8 cellular contexts compared by ENCODE assay signal in the genomic region with DNA sequence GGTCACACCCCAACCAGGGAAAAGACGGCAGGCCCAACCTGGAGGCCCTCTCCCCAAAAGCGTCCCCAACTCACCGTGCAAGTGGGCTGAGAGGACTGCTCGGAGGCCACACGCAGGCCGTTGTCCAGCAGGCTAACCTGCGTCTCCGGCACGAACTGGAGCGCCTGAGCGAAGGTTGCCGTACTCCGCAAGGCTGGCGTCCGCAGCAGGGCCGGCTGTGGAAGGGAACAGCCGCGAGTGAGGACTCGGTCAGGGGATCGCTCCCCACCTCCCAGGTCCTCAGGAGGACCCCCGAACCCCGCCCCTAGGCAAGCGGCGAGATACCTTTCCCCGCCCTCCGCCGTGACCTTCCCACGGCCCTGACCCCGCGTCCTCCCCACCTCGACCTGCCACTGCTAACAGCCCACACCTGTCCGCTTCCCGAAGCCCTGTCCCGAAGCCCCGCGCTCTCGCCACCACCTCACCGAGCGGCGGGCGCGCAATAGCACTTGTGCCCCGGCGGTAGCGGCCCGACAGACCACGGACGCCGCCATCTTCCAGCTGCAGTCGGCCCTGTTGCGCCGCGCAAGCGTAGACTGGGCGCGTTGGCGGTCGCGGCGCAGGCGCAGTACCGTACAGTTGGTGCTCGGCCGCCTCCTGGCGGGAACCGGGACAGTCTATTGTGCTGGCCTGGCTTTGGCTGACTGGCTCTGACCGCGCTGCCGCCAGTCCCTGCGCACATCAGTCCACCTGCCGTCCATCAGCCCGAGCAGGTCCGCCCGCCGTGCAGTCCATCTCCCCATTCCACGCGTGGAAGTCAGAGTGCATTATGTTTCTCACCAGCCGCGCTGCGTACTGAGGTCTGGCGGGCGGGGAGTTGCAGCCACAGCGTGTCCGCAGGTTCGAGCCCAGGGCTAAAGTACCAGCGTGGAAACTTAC. TPM values are rescaled to one million over a fixed set of nuclear protein-coding genes. Genes with fewer than 3 reads are reported as not detected.
A peak's percentile ranks its signal among the peaks of the same experiment; 100 is the strongest.
DNase-seq lines count a peak whose midpoint lies in the region; ATAC-seq and TF ChIP-seq lines count a peak whose summit lies in the region.

UQCRC1 (minus strand) TSS at position 559 of the 918 bp plus-strand sequence; CDS start at position 533, 26 bp downstream.

- H3K27ac Mint-ChIP-seq in CD4-positive, alpha-beta T cell, result peak within 1 kb of the TSS; percentile 97
- H3K27ac Mint-ChIP-seq in activated CD4-positive, alpha-beta memory T cell treated with anti-CD3 and anti-CD28 coated beads for 36 hours, result peak within 1 kb of the TSS; percentile 90

- DNase-seq in CD4-positive, alpha-beta T cell, result peak; percentile 85 to 92 (median 88)
- DNase-seq in NCI-H82 (lab: John Stamatoyannopoulos, UW) (peak; percentile 93), dorsolateral prefrontal cortex (peak; percentile 83 to 95 (median 87)), right lobe of liver (peak; percentile 93 to 95 (median 93))
- DNase-seq in activated CD4-positive, alpha-beta memory T cell treated with anti-CD3 and anti-CD28 coated beads for 36 hours, result peak; percentile 95
- peak; percentile 88 to 89 for DNase-seq in stimulated activated CD4-positive, alpha-beta T cell treated with anti-CD3 and anti-CD28 coated beads, Interleukin-4, amount 100 ng/mL, for 4 hours

- intact Hi-C loops in CD4-positive, alpha-beta T cell (cut with DNase I, micrococcal nuclease), result loop anchor here (1.0 to 5.0 kb wide), 6 partner anchors 26 to 1327 kb away; partner anchors contain the start of genes KIF9 (in 1 of the 2), KLHL18 (in 1 of the 2), PFKFB4 (in 1 of the 2) and SLC26A6 (in 1 of the 2)
- intact Hi-C loops in activated CD4-positive, alpha-beta memory T cell treated with anti-CD3 and anti-CD28 coated beads for 36 hours (cut with micrococcal nuclease), result loop anchor here (1.0 kb wide), 3 partner anchors 26 to 52 kb away; partner anchors contain the start of gene SLC26A6
- intact Hi-C loops in dorsolateral prefrontal cortex (cut with DNase I) (loop anchor here in 1 of 2 donors (2.0 to 5.0 kb wide), 4 partner anchors 25 to 142 kb away; partner anchors contain the start of genes CELSR3 and SLC26A6), right lobe of liver (cut with DNase I) (no loop called here)

- no peaks in the 10 kb centered on the region for H3K9me3 Mint-ChIP-seq in CD4-positive, alpha-beta T cell
- no peaks in the 10 kb centered on the region for H3K9me3 Mint-ChIP-seq in activated CD4-positive, alpha-beta memory T cell treated with anti-CD3 and anti-CD28 coated beads for 36 hours

- H3K27me3 Mint-ChIP-seq in CD4-positive, alpha-beta T cell, result no peaks in the 10 kb centered on the region
- H3K27me3 Mint-ChIP-seq in activated CD4-positive, alpha-beta memory T cell treated with anti-CD3 and anti-CD28 coated beads for 36 hours, result no peaks in the 10 kb centered on the region

- H3K36me3 ChIP-seq in right lobe of liver, result peaks cover 0 to 25% (median 12%) of the 10 kb centered on the region in 4 donors

- 5% methylated on average over 27 of the region's 86 CpGs for WGBS in right lobe of liver (ENCODE audit: insufficient coverage, low coverage, low lambda C conversion rate, missing lambda C conversion rate)

- H3K4me1 Mint-ChIP-seq in CD4-positive, alpha-beta T cell (ENCODE audit: low read depth), result peaks cover 21% of the 10 kb centered on the region
- peaks cover 27% of the 10 kb centered on the region for H3K4me1 Mint-ChIP-seq in activated CD4-positive, alpha-beta memory T cell treated with anti-CD3 and anti-CD28 coated beads for 36 hours (ENCODE audit: low read depth)

- TF ChIP-seq POLR2A in right lobe of liver (IDR thresholded peaks at IDR 0.05), result peak; percentile 81

- CTCF ChIA-PET in CD4-positive, alpha-beta T cell (lab: Charles Lee), result interaction anchor here (0.6 to 1.7 kb wide), 6 partner anchors 25 to 308 kb away, joined by 3 to 10 read pairs (median 4); partner anchors contain the start of genes NCKIPSD, NME6 and SLC26A6
- CTCF ChIA-PET in activated CD4-positive, alpha-beta memory T cell treated with anti-CD3 and anti-CD28 coated beads for 36 hours (lab: Charles Lee), result interaction anchor here (0.6 to 5.0 kb wide), 10 partner anchors 15 to 210 kb away, joined by 3 to 38 read pairs (median 5); partner anchors contain the start of genes CELSR3 and SLC26A6

- peak within 1 kb of the TSS; percentile 55 for H3K27ac ChIP-seq in CD4-positive, alpha-beta T cell (ENCODE audit: low read depth, low read length)
- H3K27ac ChIP-seq in dorsolateral prefrontal cortex (peak within 1 kb of the TSS; percentile 36 to 96 (median 85)), right lobe of liver (peak within 1 kb of the TSS; percentile 84 to 90 (median 86))

- POLR2A ChIA-PET in CD4-positive, alpha-beta T cell (lab: Charles Lee), result interaction anchor here (0.6 to 1.6 kb wide), 4 partner anchors 26 to 108 kb away, joined by 3 to 6 read pairs (median 4); partner anchors contain the start of genes IP6K2, NCKIPSD, PFKFB4 and SLC26A6
- POLR2A ChIA-PET in activated CD4-positive, alpha-beta memory T cell treated with anti-CD3 and anti-CD28 coated beads for 36 hours (lab: Charles Lee), result interaction anchor here (1.0 kb wide), 2 partner anchors 12 to 26 kb away, joined by 3 to 7 read pairs; partner anchors contain the start of gene SLC26A6

- ATAC-seq in CD4-positive, alpha-beta T cell (ENCODE audit: poor library complexity), result peak; percentile 99
- ATAC-seq in GM19395 (IDR thresholded peaks at IDR 0.05; ENCODE audit: unreplicated experiment), result peak; percentile 97
- ATAC-seq in HG03565 (IDR thresholded peaks at IDR 0.05; ENCODE audit: unreplicated experiment), result peak; percentile 90
- ATAC-seq in right lobe of liver, result peak; percentile 99

- peaks cover 0 to 11% (median 4%) of the 10 kb centered on the region in 4 donors for H3K4me1 ChIP-seq in right lobe of liver

- H3K4me3 ChIP-seq in dorsolateral prefrontal cortex (peak within 1 kb of the TSS; percentile 63 to 100 (median 97)), right lobe of liver (peak within 1 kb of the TSS; percentile 91 to 97 (median 96))

- H3K9me3 ChIP-seq in CD4-positive, alpha-beta T cell (ENCODE audit: control insufficient read depth, low read length), result no peaks in the 10 kb centered on the region
- no peaks in the 10 kb centered on the region for H3K9me3 ChIP-seq in right lobe of liver

- peak; percentile 94 for TF ChIP-seq CTCF in CD4-positive, alpha-beta T cell (IDR thresholded peaks at IDR 0.05)
- TF ChIP-seq CTCF in dorsolateral prefrontal cortex (IDR thresholded peaks at IDR 0.05 in 54 of 56, conservative IDR thresholded peaks at IDR 0.05 in 2 of 56; ENCODE audit: low read depth in 1 of 56, partially characterized antibody in 56 of 56) (peak; percentile 23 to 95 (median 86)), right lobe of liver (IDR thresholded peaks at IDR 0.05) (peak; percentile 67 to 88 (median 74))

- H3K27me3 ChIP-seq in CD4-positive, alpha-beta T cell (ENCODE audit: control insufficient read depth, insufficient read depth, low read length), result no peaks in the 10 kb centered on the region
- H3K27me3 ChIP-seq in dorsolateral prefrontal cortex (no peaks in the 10 kb centered on the region), right lobe of liver (no peaks in the 10 kb centered on the region)

- H3K36me3 Mint-ChIP-seq in CD4-positive, alpha-beta T cell (ENCODE audit: low read depth), result peaks cover 46% of the 10 kb centered on the region
- peaks cover 28% of the 10 kb centered on the region for H3K36me3 Mint-ChIP-seq in activated CD4-positive, alpha-beta memory T cell treated with anti-CD3 and anti-CD28 coated beads for 36 hours

- H3K4me3 Mint-ChIP-seq in CD4-positive, alpha-beta T cell, result peak within 1 kb of the TSS; percentile 100
- peak within 1 kb of the TSS; percentile 99 for H3K4me3 Mint-ChIP-seq in activated CD4-positive, alpha-beta memory T cell treated with anti-CD3 and anti-CD28 coated beads for 36 hours

RNA-seq across cellular contexts. Expression of gene UQCRC1, which starts in this region (rescaled TPM):
- 10 to 100 TPM; 74.1 to 75.5 TPM for total RNA-seq in CD4-positive, alpha-beta T cell
- total RNA-seq in activated CD4-positive, alpha-beta memory T cell treated with anti-CD3 and anti-CD28 coated beads for 36 hours, result 100 to 1,000 TPM; 251 to 259 TPM
- total RNA-seq in dorsolateral prefrontal cortex, result 100 to 1,000 TPM in 119 of 120 experiments, 10 to 100 TPM in 1; 75.3 to 310 (median 207) TPM
- total RNA-seq in right lobe of liver, result 100 to 1,000 TPM; 176 to 329 (median 213) TPM

Comparison
In these comparisons a context has a peak if more than half of its experiments do, and no peak if none do; other contexts are left out.
1. Peak in every context shown above with its lines: DNase-seq, ATAC-seq, H3K4me3 ChIP-seq and H3K27ac ChIP-seq.
2. intact Hi-C loops: an anchor here in CD4-positive, alpha-beta T cell (1.0 to 5.0 kb wide) and activated CD4-positive, alpha-beta memory T cell treated with anti-CD3 and anti-CD28 coated beads for 36 hours (1.0 kb wide); none called in right lobe of liver.